26 cellular contexts compared by ENCODE assay signal in the genomic region with DNA sequence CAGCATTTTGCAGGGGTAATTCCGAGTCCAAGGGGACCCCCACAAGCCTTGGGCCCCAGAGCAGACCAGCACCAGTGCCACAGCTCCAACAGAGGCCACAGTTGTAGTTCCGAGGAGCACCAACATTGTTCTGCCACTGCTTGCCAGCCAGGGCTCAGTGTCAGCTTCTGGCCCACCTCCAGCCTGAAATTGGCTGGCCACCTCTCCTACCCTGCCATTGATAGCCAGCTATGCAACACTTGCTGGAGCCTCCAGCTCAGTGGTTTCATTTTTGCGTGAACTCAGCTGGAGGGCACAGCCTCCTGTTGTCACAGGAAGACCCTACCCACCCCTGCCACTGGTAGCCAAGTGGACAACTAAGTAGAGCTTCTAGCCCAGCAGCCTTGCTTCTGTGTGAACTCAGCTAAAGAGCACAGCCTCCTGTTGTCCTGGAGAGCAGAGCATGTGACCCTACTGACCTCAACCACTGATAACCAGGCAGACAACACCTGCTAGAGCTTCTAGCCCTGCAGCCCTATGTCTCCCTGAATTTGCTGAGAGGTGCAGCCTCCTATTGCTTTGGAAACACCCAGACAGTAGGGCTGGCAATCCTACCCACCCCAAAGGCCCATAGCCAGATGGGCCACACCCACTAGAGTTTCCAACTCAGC. TPM values are rescaled to one million over a fixed set of nuclear protein-coding genes. Genes with fewer than 3 reads are reported as not detected.
DNase-seq lines count a peak whose midpoint lies in the region; ATAC-seq and TF ChIP-seq lines count a peak whose summit lies in the region.
"Had no signal": no experiment of that assay in that cellular context is flagged by ENCODE, and none has a peak within 500 bp of the region (broad histone marks: within the 10 kb centered on the region; RNA-seq: fewer than 3 reads in every experiment).

No MANE protein-coding gene starts in this region.

- intact Hi-C loops in left ventricle myocardium inferior (cut with micrococcal nuclease) = no loop called here

- no peak overlapping the region for H3K27ac ChIP-seq in left ventricle myocardium inferior (replicated peaks)
- H3K27ac ChIP-seq in parathyroid adenoma = no peak overlapping the region
- H3K27ac ChIP-seq: PC-9, thoracic aorta had no signal

- ATAC-seq in HG02623 (IDR thresholded peaks at IDR 0.05; ENCODE audit: unreplicated experiment) (no peak), HG02884 (IDR thresholded peaks at IDR 0.05; ENCODE audit: unreplicated experiment) (no peak)
- ATAC-seq: mucosa of descending colon; natural killer cell; stimulated activated naive CD8-positive, alpha-beta T cell treated with anti-CD3 and anti-CD28 coated beads, Interleukin-15, amount 100 ng/mL, for 72 hours had no signal

- TF ChIP-seq CTCF in left ventricle myocardium inferior (IDR thresholded peaks at IDR 0.05; ENCODE audit: borderline replicate concordance) (no peak), parathyroid adenoma (IDR thresholded peaks at IDR 0.05) (no peak)

- H3K27me3 ChIP-seq in left ventricle myocardium inferior (ENCODE audit: low read depth) = no peaks in the 10 kb centered on the region
- no peaks in the 10 kb centered on the region for H3K27me3 ChIP-seq in parathyroid adenoma (ENCODE audit: control insufficient read depth, insufficient read depth, low read length)
- H3K27me3 ChIP-seq: BE2C had no signal

- H3K9ac ChIP-seq in parathyroid adenoma = no peak overlapping the region

- H3K4me3 ChIP-seq in left ventricle myocardium inferior = no peak overlapping the region
- no peak overlapping the region for H3K4me3 ChIP-seq in parathyroid adenoma (ENCODE audit: low read depth, low read length)
- H3K4me3 ChIP-seq: lung, mucosa of descending colon, PC-9, thoracic aorta had no signal

- peak; percentile 2 for DNase-seq in G401 (ENCODE audit: low spot score)
- peak in 35 of 58 donors; percentile 0 to 54 (median 9) for DNase-seq in anterior cingulate cortex (lab: John Stamatoyannopoulos, UW)
- DNase-seq in left ventricle myocardium inferior = peak; percentile 42
- DNase-seq in DMS79 treated with DMSO at 0.1 percent for 48 hours (lab: John Stamatoyannopoulos, UW) = no peak
- DNase-seq: ACHN; activated effector memory CD4-positive, alpha-beta T cell treated with anti-CD3 and anti-CD28 coated beads, Interleukin-2, amount 50 U/mL, for 16 hours; activated T-cell treated with anti-CD3 and anti-CD28 coated beads, Interleukin-2, amount 50 U/mL, for 24 hours; BE2C; CD8-positive, alpha-beta memory T cell; effector CD4-positive, alpha-beta T cell; HCEC 1CT; mucosa of descending colon; natural killer cell; NCI-H1048; NCI-H2029; NCI-H226; NCI-H526 treated with DMSO at 0.1 percent for 48 hours; PC-9; retina; stimulated activated naive CD8-positive, alpha-beta T cell treated with anti-CD3 and anti-CD28 coated beads, Interleukin-15, amount 100 ng/mL, for 72 hours; T-helper 2 cell had no signal

- H3K4me1 ChIP-seq in left ventricle myocardium inferior = peaks cover 5% of the 10 kb centered on the region
- peaks cover 10% of the 10 kb centered on the region for H3K4me1 ChIP-seq in parathyroid adenoma
- H3K4me1 ChIP-seq: BE2C had no signal

- in situ Hi-C loops in G401 (cut with HindIII; ENCODE audit: low sequenced_read_pairs) = no loop called here

- H3K4me2 ChIP-seq in parathyroid adenoma (ENCODE audit: low read length) = no peak overlapping the region
- H3K4me2 ChIP-seq: PC-9 had no signal

- H3K9me3 ChIP-seq in left ventricle myocardium inferior (replicated peaks) (peaks cover 42% of the 10 kb centered on the region), parathyroid adenoma (ENCODE audit: control insufficient read depth, low read length) (no peaks in the 10 kb centered on the region)
- H3K9me3 ChIP-seq: BE2C had no signal

- H3K79me2 ChIP-seq in parathyroid adenoma = peaks cover 8% of the 10 kb centered on the region

- H2AFZ ChIP-seq in parathyroid adenoma = peak overlapping the region; percentile 51
- H2AFZ ChIP-seq: PC-9 had no signal

- H3K36me3 ChIP-seq in left ventricle myocardium inferior (no peaks in the 10 kb centered on the region), parathyroid adenoma (ENCODE audit: control insufficient read depth, insufficient read depth, low read length) (no peaks in the 10 kb centered on the region)
- H3K36me3 ChIP-seq: BE2C, thoracic aorta had no signal

RNA-seq across cellular contexts. Expression of a gene that starts 24.9 kb away (rescaled TPM):
- not detected in 2 replicates for total RNA-seq in G401 (2014; rRNA removed; shearing (Covaris generic))
- 1.6 TPM for total RNA-seq in left ventricle myocardium inferior
- total RNA-seq: CD8-positive, alpha-beta memory T cell had no signal
